ENCODE assay signal across 10 cellular contexts in genomic region chrX:107483976-107484726, GRCh38. TPM values are rescaled to one million over a fixed set of nuclear protein-coding genes. Genes with fewer than 3 reads are reported as not detected.
DNase-seq lines count a peak whose midpoint lies in the region; TF ChIP-seq lines count a peak whose summit lies in the region.
"Had no signal": no experiment of that assay in that cellular context is flagged by ENCODE, and none has a peak within 500 bp of the region (broad histone marks: within the 10 kb centered on the region; RNA-seq: fewer than 3 reads in every experiment).

No MANE protein-coding gene starts in this region.

- peak; percentile 14 for DNase-seq in AG20443 (ENCODE audit: low spot score)
- peak; percentile 35 for DNase-seq in M059J (ENCODE audit: low read depth)
- DNase-seq in SK-N-DZ (ENCODE audit: low spot score): peak; percentile 63
- DNase-seq in islet precursor cell: peak; percentile 95
- DNase-seq in GM10266 (ENCODE audit: extremely low spot score): no peak
- DNase-seq in NCI-H146 (lab: John Stamatoyannopoulos, UW): no peak
- DNase-seq in activated naive CD8-positive, alpha-beta T cell treated with anti-CD3 and anti-CD28 coated beads for 36 hours: no peak
- DNase-seq in activated CD8-positive, alpha-beta memory T cell treated with anti-CD3 and anti-CD28 coated beads, Interleukin-2, amount 50 U/mL, for 48 hours: no peak
- DNase-seq: NK-92 treated with Interleukin-12 subunit alpha and Interleukin-12 subunit beta, amount 100 ng/mL, for 24 hours had no signal

- H3K27me3 Mint-ChIP-seq in activated naive CD8-positive, alpha-beta T cell treated with anti-CD3 and anti-CD28 coated beads for 36 hours: no peaks in the 10 kb centered on the region

- no peak for TF ChIP-seq CTCF in GM10266 (IDR thresholded peaks at IDR 0.05; ENCODE audit: control insufficient read depth, insufficient read depth, low read depth, missing control alignments)

- peaks cover 2% of the 10 kb centered on the region for H3K4me1 Mint-ChIP-seq in activated naive CD8-positive, alpha-beta T cell treated with anti-CD3 and anti-CD28 coated beads for 36 hours

- no peaks in the 10 kb centered on the region for H3K36me3 Mint-ChIP-seq in activated naive CD8-positive, alpha-beta T cell treated with anti-CD3 and anti-CD28 coated beads for 36 hours
- H3K36me3 Mint-ChIP-seq: activated naive CD4-positive, alpha-beta T cell treated with anti-CD3 and anti-CD28 coated beads, Interleukin-2, amount 50 U/mL, for 72 hours had no signal

- no peak overlapping the region for H3K27ac Mint-ChIP-seq in activated naive CD8-positive, alpha-beta T cell treated with anti-CD3 and anti-CD28 coated beads for 36 hours
- H3K27ac Mint-ChIP-seq: activated naive CD4-positive, alpha-beta T cell treated with anti-CD3 and anti-CD28 coated beads, Interleukin-2, amount 50 U/mL, for 72 hours had no signal

- no peak overlapping the region for H3K4me3 Mint-ChIP-seq in activated naive CD8-positive, alpha-beta T cell treated with anti-CD3 and anti-CD28 coated beads for 36 hours

- H3K9me3 Mint-ChIP-seq in activated naive CD8-positive, alpha-beta T cell treated with anti-CD3 and anti-CD28 coated beads for 36 hours: no peaks in the 10 kb centered on the region
- H3K9me3 Mint-ChIP-seq: activated naive CD4-positive, alpha-beta T cell treated with anti-CD3 and anti-CD28 coated beads, Interleukin-2, amount 50 U/mL, for 72 hours had no signal

RNA-seq across cellular contexts. Expression of gene FRMPD3, which starts 34.7 kb away (rescaled TPM):
- total RNA-seq in M059J (2014; rRNA removed; shearing (Covaris generic)): 0.05 TPM in 1 of 2 replicates, not detected in the other
- 0.01 and 0.05 TPM in 2 replicates for polyA plus RNA-seq in SK-N-DZ (2014; cell fraction: cytosol; rRNA removed)
- polyA plus RNA-seq in SK-N-DZ (2014; cell fraction: nucleus; rRNA removed): 0.24 and 0.35 TPM in 2 replicates
- total RNA-seq in activated naive CD8-positive, alpha-beta T cell treated with anti-CD3 and anti-CD28 coated beads for 36 hours: not detected
- total RNA-seq: activated naive CD4-positive, alpha-beta T cell treated with anti-CD3 and anti-CD28 coated beads, Interleukin-2, amount 50 U/mL, for 72 hours had no signal

Comparison
In these comparisons a context has a peak if more than half of its experiments do, and no peak if none do; other contexts are left out.
1. DNase-seq: peak in AG20443 (single experiment), M059J (single experiment), SK-N-DZ (single experiment) and islet precursor cell (single experiment); none in GM10266 (single experiment), NCI-H146 (single experiment), activated naive CD8-positive, alpha-beta T cell treated with anti-CD3 and anti-CD28 coated beads for 36 hours (single experiment) and activated CD8-positive, alpha-beta memory T cell treated with anti-CD3 and anti-CD28 coated beads, Interleukin-2, amount 50 U/mL, for 48 hours (single experiment).